13 cellular contexts compared by ENCODE assay signal in genomic region chr17:80175411-80175810, GRCh38. TPM values are rescaled to one million over a fixed set of nuclear protein-coding genes. Genes with fewer than 3 reads are reported as not detected.
A peak's percentile ranks its signal among the peaks of the same experiment; 100 is the strongest.
DNase-seq lines count a peak whose midpoint lies in the region; ATAC-seq, FAIRE-seq and TF ChIP-seq lines count a peak whose summit lies in the region.
"Had no signal": no experiment of that assay in that cellular context is flagged by ENCODE, and none has a peak within 500 bp of the region (broad histone marks: within the 10 kb centered on the region; RNA-seq: fewer than 3 reads in every experiment).

No MANE protein-coding gene starts in this region.

- no peaks in the 10 kb centered on the region for H4K20me1 ChIP-seq in mammary epithelial cell (ENCODE audit: insufficient read depth, low read length)

- H2AFZ ChIP-seq in mammary epithelial cell (ENCODE audit: low read depth, low read length), result peak overlapping the region; percentile 72

- H3K4me1 ChIP-seq in mammary epithelial cell (ENCODE audit: insufficient read depth, low read length) (peaks cover 5% of the 10 kb centered on the region), lower lobe of right lung (no peaks in the 10 kb centered on the region)

- H3K9me3 ChIP-seq in mammary epithelial cell (replicated peaks; ENCODE audit: insufficient read depth, low read length), result no peaks in the 10 kb centered on the region
- H3K9me3 ChIP-seq in lower lobe of right lung, result no peaks in the 10 kb centered on the region

- TF ChIP-seq CTCF in mammary epithelial cell (conservative IDR thresholded peaks at IDR 0.05 in 1 of 2, IDR thresholded peaks at IDR 0.05 in 1 of 2; ENCODE audit: extremely low read depth in 1 of 2, insufficient read depth in 1 of 2, low read depth in 1 of 2, low read length in 2 of 2) (no peak), lower lobe of right lung (IDR thresholded peaks at IDR 0.05) (no peak)

- CTCF ChIA-PET in mammary epithelial cell (lab: Charles Lee; ENCODE audit: low non-redundant PET), result no interaction called here

- DNase-seq in AG08395 (ENCODE audit: low spot score) (peak; percentile 26), HT1080 (ENCODE audit: low read depth) (peak; percentile 23), mammary epithelial cell (no peak), lower lobe of right lung (no peak), HTR-8/SVneo (ENCODE audit: insufficient read length, low spot score) (no peak)
- DNase-seq in activated CD4-positive, CD25-positive, alpha-beta regulatory T cell (lab: John Stamatoyannopoulos, UW), result no peak
- DNase-seq: activated naive CD8-positive, alpha-beta T cell treated with anti-CD3 and anti-CD28 coated beads, Interleukin-2, amount 50 U/mL, for 24 hours; AML-193; NCI-H2029 treated with DMSO at 0.1 percent for 48 hours; stimulated activated CD4-positive, alpha-beta T cell treated with anti-CD3 and anti-CD28 coated beads, Interleukin-4, amount 100 ng/mL, for 1 hour had no signal

- H3K36me3 ChIP-seq in mammary epithelial cell (ENCODE audit: insufficient read depth, low read length) (no peaks in the 10 kb centered on the region), lower lobe of right lung (no peaks in the 10 kb centered on the region)

- no peak overlapping the region for H3K9ac ChIP-seq in mammary epithelial cell (ENCODE audit: insufficient read depth, low read length)

- no TSS peak for BruUV-seq in mammary epithelial cell (replicated peaks; lab: Mats Ljungman, UMichigan)

- no peak overlapping the region for H3K27ac ChIP-seq in mammary epithelial cell (ENCODE audit: insufficient read depth, low read depth, low read length)
- H3K27ac ChIP-seq in lower lobe of right lung, result no peak overlapping the region

- 55% methylated on average over 8 of the region's 13 CpGs for WGBS in mammary epithelial cell (ENCODE audit: low coverage, missing lambda C conversion rate)

- dilution Hi-C loops in mammary epithelial cell (cut with HindIII; ENCODE audit: low sequenced_read_pairs), result no loop called here

- peak; percentile 51 to 57 for ATAC-seq in lower lobe of right lung
- ATAC-seq in GM19463 (IDR thresholded peaks at IDR 0.05; ENCODE audit: unreplicated experiment), result no peak
- no peak for ATAC-seq in HG03095 (IDR thresholded peaks at IDR 0.05; ENCODE audit: unreplicated experiment)
- ATAC-seq: activated naive CD8-positive, alpha-beta T cell treated with anti-CD3 and anti-CD28 coated beads, Interleukin-2, amount 50 U/mL, for 24 hours had no signal

- H3K4me2 ChIP-seq in mammary epithelial cell (ENCODE audit: insufficient read depth, low read depth, low read length), result peak overlapping the region; percentile 5

- H3K4me3 ChIP-seq in mammary epithelial cell (replicated peaks in 1 of 3; ENCODE audit: insufficient read depth in 1 of 3, low read depth in 2 of 3, low read length in 3 of 3) (no peak overlapping the region), lower lobe of right lung (no peak overlapping the region)

- in situ Hi-C loops in mammary epithelial cell (cut with MboI; ENCODE audit: low sequenced_read_pairs in 2 of 2), result no loop called here

- H3K79me2 ChIP-seq in mammary epithelial cell (ENCODE audit: insufficient read depth, low read length), result no peaks in the 10 kb centered on the region

- H3K27me3 ChIP-seq in mammary epithelial cell (ENCODE audit: insufficient read depth, low read length) (peaks cover 2% of the 10 kb centered on the region), lower lobe of right lung (ENCODE audit: low read depth) (no peaks in the 10 kb centered on the region)

- FAIRE-seq in HTR-8/SVneo (lab: Jason Lieb, UNC), result no peak

- intact Hi-C loops in mammary epithelial cell (cut with micrococcal nuclease), result no loop called here
- intact Hi-C loops in lower lobe of right lung (cut with DNase I), result no loop called here

RNA-seq across cellular contexts. Expression of gene CARD14, which starts 5.6 kb away (rescaled TPM):
- total RNA-seq in HT1080 (2014; rRNA removed; shearing (Covaris generic)), result not detected in 2 replicates
- polyA plus RNA-seq in HT1080 (2015; cell fraction: cytosol; rRNA removed), result 0.07 TPM in 1 of 2 replicates, not detected in the other
- polyA plus RNA-seq in HT1080 (2015; cell fraction: nucleus; rRNA removed), result 0.05 and 0.42 TPM in 2 replicates
- total RNA-seq in mammary epithelial cell, result 1 to 10 TPM in 1 of 2 donors, under 1 TPM in 1; 0.66 to 3.0 TPM
- 0.14 TPM for polyA plus RNA-seq in mammary epithelial cell
- polyA minus RNA-seq in mammary epithelial cell, result not detected
- 0.50 TPM for total RNA-seq in lower lobe of right lung
- total RNA-seq: OCI-LY7 had no signal

RNA-seq across cellular contexts. Expression of gene EIF4A3, which starts 28.5 kb away (rescaled TPM):
- total RNA-seq in HT1080 (2014; rRNA removed; shearing (Covaris generic)), result 150 TPM in 2 replicates
- 72.9 and 83.4 TPM in 2 replicates for polyA plus RNA-seq in HT1080 (2015; cell fraction: cytosol; rRNA removed)
- polyA plus RNA-seq in HT1080 (2015; cell fraction: nucleus; rRNA removed), result 101 and 102 TPM in 2 replicates
- total RNA-seq in mammary epithelial cell (10 to 100 TPM; 79.7 to 86.4 TPM), lower lobe of right lung (54.1 TPM)
- polyA plus RNA-seq in mammary epithelial cell, result 139 TPM
- polyA minus RNA-seq in mammary epithelial cell, result 104 TPM

RNA-seq across cellular contexts. Expression of gene SGSH, which starts 44.7 kb away (rescaled TPM):
- total RNA-seq in HT1080 (2014; rRNA removed; shearing (Covaris generic)), result 3.5 and 6.0 TPM in 2 replicates
- 12.8 and 19.3 TPM in 2 replicates for polyA plus RNA-seq in HT1080 (2015; cell fraction: cytosol; rRNA removed)
- polyA plus RNA-seq in HT1080 (2015; cell fraction: nucleus; rRNA removed), result 54.3 and 60.6 TPM in 2 replicates
- total RNA-seq in mammary epithelial cell, result 10 to 100 TPM; 18.3 to 38.0 TPM
- polyA plus RNA-seq in mammary epithelial cell, result 11.5 TPM
- polyA minus RNA-seq in mammary epithelial cell, result 26.0 TPM
- total RNA-seq in lower lobe of right lung, result 57.8 TPM

RNA-seq across cellular contexts. Expression of gene SLC26A11, which starts 44.8 kb away (rescaled TPM):
- 1.5 and 4.0 TPM in 2 replicates for total RNA-seq in HT1080 (2014; rRNA removed; shearing (Covaris generic))
- polyA plus RNA-seq in HT1080 (2015; cell fraction: cytosol; rRNA removed), result 1.6 and 2.4 TPM in 2 replicates
- polyA plus RNA-seq in HT1080 (2015; cell fraction: nucleus; rRNA removed), result 10.8 and 11.4 TPM in 2 replicates
- total RNA-seq in mammary epithelial cell, result 10 to 100 TPM; 10.2 to 12.0 TPM
- polyA plus RNA-seq in mammary epithelial cell, result 1.5 TPM
- polyA minus RNA-seq in mammary epithelial cell, result 7.4 TPM
- 42.4 TPM for total RNA-seq in lower lobe of right lung

Comparison
In these comparisons a context has a peak if more than half of its experiments do, and no peak if none do; other contexts are left out.
1. DNase-seq: peak in AG08395 (single experiment) and HT1080 (single experiment); none in mammary epithelial cell (single experiment), lower lobe of right lung (single experiment), activated CD4-positive, CD25-positive, alpha-beta regulatory T cell (0 of 4) and HTR-8/SVneo (single experiment).
2. ATAC-seq: peak in lower lobe of right lung (2 of 2); none in GM19463 (single experiment) and HG03095 (single experiment).